Comparison of ENCODE assay signal across 8 cellular contexts in the genomic region with DNA sequence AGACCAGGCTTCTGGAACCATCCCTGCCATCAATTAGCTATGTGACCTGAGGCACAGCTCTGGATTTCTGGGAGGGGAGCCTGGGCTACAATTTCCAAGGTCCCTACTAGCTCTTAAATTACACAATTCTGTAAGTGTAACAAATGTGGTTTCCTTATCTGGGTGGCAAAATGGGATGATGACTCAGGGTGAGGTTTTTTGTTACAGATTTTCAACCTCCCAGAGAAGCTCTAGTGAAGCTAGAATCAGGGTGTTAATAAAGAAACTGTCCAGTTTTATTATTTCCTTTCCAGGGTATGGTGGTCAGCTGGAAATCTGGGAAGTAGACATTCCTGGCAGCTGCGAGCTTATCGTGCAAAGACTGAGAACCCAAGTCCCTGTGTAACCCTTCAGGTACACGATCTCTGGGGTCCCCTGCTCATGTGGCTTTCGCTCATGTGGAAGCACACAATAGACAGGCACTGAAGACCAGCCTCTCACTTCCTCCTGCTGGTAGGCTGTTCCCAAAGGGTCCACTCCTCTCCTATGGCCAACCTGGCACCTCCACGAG. TPM values are rescaled to one million over a fixed set of nuclear protein-coding genes. Genes with fewer than 3 reads are reported as not detected.
A peak's percentile ranks its signal among the peaks of the same experiment; 100 is the strongest.
DNase-seq lines count a peak whose midpoint lies in the region; ATAC-seq, FAIRE-seq and TF ChIP-seq lines count a peak whose summit lies in the region.

No MANE protein-coding gene starts in this region.

- peaks cover 13% of the 10 kb centered on the region for H3K4me1 ChIP-seq in IMR-90 (ENCODE audit: control insufficient read depth, insufficient read depth, low read length)
- peaks cover 17% of the 10 kb centered on the region for H3K4me1 ChIP-seq in keratinocyte (ENCODE audit: control insufficient read depth, extremely low read depth, insufficient read depth, low read length)
- H3K4me1 ChIP-seq in OCI-LY7 (ENCODE audit: insufficient read depth, low read length, poor library complexity, severe bottlenecking), result peaks cover 7% of the 10 kb centered on the region

- peak overlapping the region; percentile 45 for H3K27ac ChIP-seq in IMR-90 (ENCODE audit: insufficient read depth, low read length)
- no peak overlapping the region for H3K27ac ChIP-seq in keratinocyte (ENCODE audit: control insufficient read depth, insufficient read depth, low read length)
- no peak overlapping the region for H3K27ac ChIP-seq in OCI-LY7 (ENCODE audit: low read depth, low read length, poor library complexity, severe bottlenecking)

- dilution Hi-C loops in IMR-90 (cut with HindIII; ENCODE audit: low sequenced_read_pairs, unreplicated experiment) (no loop called here), keratinocyte (cut with MboI; ENCODE audit: extremely low pct_ligation_motif_present, low sequenced_read_pairs) (no loop called here)

- WGBS in IMR-90 (ENCODE audit: extremely low coverage in 2 of 2, insufficient read length in 1 of 2), 2 experiments, result 0% methylated on average over 2 of the region's 5 CpGs; no CpG with 5 or more reads in 1 of the 2 experiments

- no peak overlapping the region for H3K4me3 ChIP-seq in IMR-90 (ENCODE audit: insufficient read depth, low read depth, low read length)
- H3K4me3 ChIP-seq in keratinocyte (ENCODE audit: control insufficient read depth in 2 of 3, extremely low read depth in 1 of 3, insufficient read depth in 2 of 3, low read depth in 1 of 3, low read length in 3 of 3), result no peak overlapping the region
- H3K4me3 ChIP-seq in OCI-LY7 (ENCODE audit: low read depth, low read length, poor library complexity, severe bottlenecking), result no peak overlapping the region

- peaks cover 88% of the 10 kb centered on the region for H3K4me1 Mint-ChIP-seq in activated T-helper 1 cell treated with anti-CD3 and anti-CD28 coated beads, Interleukin-12 subunit alpha, Interleukin-12 subunit beta, Interleukin-2, Interleukin-4 antibody, amounts not matched to agents 30 ng/mL and 10 ng/mL and 1 ng/mL, durations not matched to agents 14 hours and 24 hours and 36 hours (ENCODE audit: low read depth)

- TF ChIP-seq RAD21 in IMR-90 (IDR thresholded peaks at IDR 0.05; ENCODE audit: low read length), result no peak

- no peak overlapping the region for H3K9ac ChIP-seq in IMR-90 (ENCODE audit: low read depth, low read length)
- H3K9ac ChIP-seq in keratinocyte (ENCODE audit: control insufficient read depth, extremely low read depth, insufficient read depth, low read length), result no peak overlapping the region

- H3K4me2 ChIP-seq in IMR-90 (ENCODE audit: low read depth, low read length), result peak overlapping the region; percentile 68; the same call in 1 of the 2 replicates
- peak overlapping the region; percentile 29 for H3K4me2 ChIP-seq in keratinocyte (ENCODE audit: control insufficient read depth, extremely low read depth, insufficient read depth, low read depth, low read length)
- H3K4me2 ChIP-seq in OCI-LY7 (ENCODE audit: low read length), result no peak overlapping the region

- peak overlapping the region; percentile 8; the same call in 1 of the 2 replicates for H3K18ac ChIP-seq in IMR-90 (ENCODE audit: low read depth, low read length)

- POLR2A ChIA-PET in IMR-90 (lab: Charles Lee; ENCODE audit: unreplicated experiment) (no interaction called here), OCI-LY7 (lab: Charles Lee) (interaction anchor here (0.8 to 1.1 kb wide), 2 partner anchors 12 to 61 kb away, joined by 3 to 5 read pairs; no protein-coding TSS in a partner anchor)

- H2AFZ ChIP-seq in IMR-90 (replicated peaks; ENCODE audit: low read length, poor library complexity) (no peak overlapping the region), keratinocyte (ENCODE audit: control insufficient read depth, low read length) (no peak overlapping the region), OCI-LY7 (ENCODE audit: low read length) (no peak overlapping the region)

- FAIRE-seq in keratinocyte (lab: Jason Lieb, UNC), result no peak

- H3K9me1 ChIP-seq in IMR-90 (ENCODE audit: insufficient read depth, low read length) (peaks cover 19% of the 10 kb centered on the region), keratinocyte (ENCODE audit: control insufficient read depth, extremely low read depth, insufficient read depth, low read length) (no peaks in the 10 kb centered on the region)

- TF ChIP-seq CTCF in IMR-90 (conservative IDR thresholded peaks at IDR 0.05; ENCODE audit: low read depth, low read length), result no peak
- no peak for TF ChIP-seq CTCF in keratinocyte (optimal IDR thresholded peaks at IDR 0.05 in 1 of 3, IDR thresholded peaks at IDR 0.05 in 1 of 3, conservative IDR thresholded peaks at IDR 0.05 in 1 of 3; ENCODE audit: extremely low read depth in 1 of 3, insufficient read depth in 2 of 3, low read length in 3 of 3)
- TF ChIP-seq CTCF in OCI-LY7 (conservative IDR thresholded peaks at IDR 0.05; ENCODE audit: low read length), result no peak

- H3K79me1 ChIP-seq in IMR-90 (ENCODE audit: low read depth in 1 of 2, low read length in 2 of 2), result peaks cover 22 to 57% of the 10 kb centered on the region in 2 experiments

- no peak for TF ChIP-seq POLR2A in IMR-90 (IDR thresholded peaks at IDR 0.05; ENCODE audit: low read depth, low read length)

- peak overlapping the region; percentile 28 to 75; a peak in 2 of 4 replicates for H4K8ac ChIP-seq in IMR-90 (ENCODE audit: low read depth in 2 of 2, low read length in 2 of 2)

- peak overlapping the region; percentile 67; the same call in 2 of the 3 replicates for H2BK15ac ChIP-seq in IMR-90 (ENCODE audit: low read depth, low read length)

- H3K9me3 Mint-ChIP-seq in activated T-helper 1 cell treated with anti-CD3 and anti-CD28 coated beads, Interleukin-12 subunit alpha, Interleukin-12 subunit beta, Interleukin-2, Interleukin-4 antibody, amounts not matched to agents 30 ng/mL and 10 ng/mL and 1 ng/mL, durations not matched to agents 14 hours and 24 hours and 36 hours, result no peaks in the 10 kb centered on the region

- BruUV-seq in IMR-90 (replicated peaks; lab: Mats Ljungman, UMichigan) (no TSS peak), OCI-LY7 (replicated peaks; lab: Mats Ljungman, UMichigan) (no TSS peak)

- peak overlapping the region; percentile 45; the same call in 1 of the 2 replicates for H2BK20ac ChIP-seq in IMR-90 (ENCODE audit: low read depth, low read length)

- CTCF ChIA-PET in IMR-90 (lab: Yijun Ruan, JAX), result interaction anchor here (0.7 to 0.9 kb wide), 2 partner anchors 53 to 69 kb away, joined by 3 to 9 read pairs; no protein-coding TSS in a partner anchor
- CTCF ChIA-PET in OCI-LY7 (lab: Charles Lee; ENCODE audit: unreplicated experiment), result no interaction called here

- H3K36me3 ChIP-seq in IMR-90 (ENCODE audit: control insufficient read depth, insufficient read depth, low read length), result no peaks in the 10 kb centered on the region; the same call in 1 of the 2 replicates
- H3K36me3 ChIP-seq in keratinocyte (ENCODE audit: control insufficient read depth in 2 of 2, extremely low read depth in 1 of 2, insufficient read depth in 2 of 2, low read length in 2 of 2), result no peaks in the 10 kb centered on the region
- H3K36me3 ChIP-seq in OCI-LY7 (ENCODE audit: insufficient read depth, low read length), result no peaks in the 10 kb centered on the region

- peak overlapping the region; percentile 52 for H3K4me3 Mint-ChIP-seq in activated T-helper 1 cell treated with anti-CD3 and anti-CD28 coated beads, Interleukin-12 subunit alpha, Interleukin-12 subunit beta, Interleukin-2, Interleukin-4 antibody, amounts not matched to agents 30 ng/mL and 10 ng/mL and 1 ng/mL, durations not matched to agents 14 hours and 24 hours and 36 hours

- peak overlapping the region; percentile 65 for H2AK5ac ChIP-seq in IMR-90 (ENCODE audit: low read depth, low read length)

- peak overlapping the region; percentile 58 for H4K91ac ChIP-seq in IMR-90 (ENCODE audit: insufficient read depth, low read depth, low read length)

- no peak overlapping the region for H3K23ac ChIP-seq in IMR-90 (ENCODE audit: low read depth, low read length)

- H3K9me3 ChIP-seq in IMR-90 (ENCODE audit: control insufficient read depth, insufficient read depth, low read length) (no peaks in the 10 kb centered on the region), keratinocyte (ENCODE audit: control insufficient read depth, low read depth, low read length) (no peaks in the 10 kb centered on the region), OCI-LY7 (ENCODE audit: low read length) (no peaks in the 10 kb centered on the region)

- DNase-seq in AG08395 (ENCODE audit: low spot score) (peak; percentile 61), IMR-90 (peak; percentile 84), keratinocyte (ENCODE audit: low read depth, low spot score) (no peak), hippocampal formation (lab: John Stamatoyannopoulos, UW) (no peak), OCI-LY7 (ENCODE audit: low spot score) (no peak)
- DNase-seq in activated T-helper 1 cell treated with anti-CD3 and anti-CD28 coated beads, Interleukin-12 subunit alpha, Interleukin-12 subunit beta, Interleukin-2, Interleukin-4 antibody, amounts not matched to agents 30 ng/mL and 10 ng/mL and 1 ng/mL, durations not matched to agents 14 hours and 24 hours and 36 hours (ENCODE audit: low spot score), result no peak

- peak overlapping the region; percentile 8; the same call in 1 of the 2 replicates for H4K5ac ChIP-seq in IMR-90 (ENCODE audit: low read depth, low read length)

- H3K27me3 Mint-ChIP-seq in activated T-helper 1 cell treated with anti-CD3 and anti-CD28 coated beads, Interleukin-12 subunit alpha, Interleukin-12 subunit beta, Interleukin-2, Interleukin-4 antibody, amounts not matched to agents 30 ng/mL and 10 ng/mL and 1 ng/mL, durations not matched to agents 14 hours and 24 hours and 36 hours (ENCODE audit: insufficient read depth), result no peaks in the 10 kb centered on the region

- H3K4ac ChIP-seq in IMR-90 (ENCODE audit: low read depth, low read length), result peak overlapping the region; percentile 74

- H2BK120ac ChIP-seq in IMR-90 (ENCODE audit: low read depth, low read length), result peak overlapping the region; percentile 67

- no peaks in the 10 kb centered on the region for H3K27me3 ChIP-seq in IMR-90 (ENCODE audit: control insufficient read depth, insufficient read depth, low read length)
- no peaks in the 10 kb centered on the region for H3K27me3 ChIP-seq in keratinocyte (ENCODE audit: control insufficient read depth, extremely low read depth, insufficient read depth, low read length)

- peak overlapping the region; percentile 30 for H2AK9ac ChIP-seq in IMR-90 (replicated peaks; ENCODE audit: low read depth, low read length, poor library complexity)

- H3K27ac Mint-ChIP-seq in activated T-helper 1 cell treated with anti-CD3 and anti-CD28 coated beads, Interleukin-12 subunit alpha, Interleukin-12 subunit beta, Interleukin-2, Interleukin-4 antibody, amounts not matched to agents 30 ng/mL and 10 ng/mL and 1 ng/mL, durations not matched to agents 14 hours and 24 hours and 36 hours, result peak overlapping the region; percentile 86

- intact Hi-C loops in IMR-90 (cut with micrococcal nuclease) (no loop called here), OCI-LY7 (cut with micrococcal nuclease; ENCODE audit: unreplicated experiment) (no loop called here)
- intact Hi-C loops in activated T-helper 1 cell treated with anti-CD3 and anti-CD28 coated beads, Interleukin-12 subunit alpha, Interleukin-12 subunit beta, Interleukin-2, Interleukin-4 antibody, amounts not matched to agents 30 ng/mL and 10 ng/mL and 1 ng/mL, durations not matched to agents 14 hours and 24 hours and 36 hours (cut with micrococcal nuclease), result loop anchor here (2.0 kb wide), 1 partner anchor 16 kb away; no protein-coding TSS in a partner anchor

- in situ Hi-C loops in IMR-90 (cut with MboI; ENCODE audit: low sequenced_read_pairs), result loop anchor here (5.0 kb wide), 1 partner anchor 60 kb away; no protein-coding TSS in a partner anchor

- H3K36me3 Mint-ChIP-seq in activated T-helper 1 cell treated with anti-CD3 and anti-CD28 coated beads, Interleukin-12 subunit alpha, Interleukin-12 subunit beta, Interleukin-2, Interleukin-4 antibody, amounts not matched to agents 30 ng/mL and 10 ng/mL and 1 ng/mL, durations not matched to agents 14 hours and 24 hours and 36 hours (ENCODE audit: low read depth), result peaks cover 23% of the 10 kb centered on the region

- peak overlapping the region; percentile 32 for H2BK5ac ChIP-seq in IMR-90 (ENCODE audit: low read depth, low read length, poor library complexity, severe bottlenecking)

- peaks cover 14% of the 10 kb centered on the region; the same call in 1 of the 2 replicates for H4K20me1 ChIP-seq in IMR-90 (ENCODE audit: insufficient read depth, low read length)
- no peaks in the 10 kb centered on the region for H4K20me1 ChIP-seq in keratinocyte (ENCODE audit: control insufficient read depth, extremely low read depth, insufficient read depth, low read length)
- no peaks in the 10 kb centered on the region for H4K20me1 ChIP-seq in OCI-LY7 (ENCODE audit: insufficient read depth, low read length)

- ATAC-seq in IMR-90 (ENCODE audit: low read depth), result peak; percentile 71
- ATAC-seq in GM18511 (IDR thresholded peaks at IDR 0.05; ENCODE audit: unreplicated experiment), result no peak
- ATAC-seq in HG02798 (IDR thresholded peaks at IDR 0.05; ENCODE audit: poor library complexity, unreplicated experiment), result no peak

- H3K79me2 ChIP-seq in keratinocyte (ENCODE audit: control insufficient read depth, insufficient read depth, low read length) (no peaks in the 10 kb centered on the region), OCI-LY7 (ENCODE audit: insufficient read depth, low read depth, low read length) (no peaks in the 10 kb centered on the region)

- H3K9me2 ChIP-seq in OCI-LY7 (ENCODE audit: insufficient read depth, low read length), result no peaks in the 10 kb centered on the region

- H3K56ac ChIP-seq in IMR-90 (ENCODE audit: extremely low read depth, insufficient read depth, low read length), result no peak overlapping the region

- H3K14ac ChIP-seq in IMR-90 (replicated peaks; ENCODE audit: low read depth, low read length), result peak overlapping the region; percentile 71

RNA-seq across cellular contexts. Expression of gene RAB27A, which starts 7.3 kb away (rescaled TPM):
- total RNA-seq in IMR-90 (2012; rRNA removed) (4.8 and 8.6 TPM in 2 replicates), OCI-LY7 (2022) (21.7 and 22.4 TPM in 2 replicates)
- polyA plus RNA-seq in IMR-90 (2012; rRNA removed) (12.1 and 13.7 TPM in 2 replicates), keratinocyte (5.9 to 10.8 TPM (median 8.4 TPM) in 3 replicates)
- 2.6 and 9.4 TPM in 2 replicates for polyA plus RNA-seq in IMR-90 (2012; cell fraction: cytosol; rRNA removed)
- polyA plus RNA-seq in IMR-90 (2012; cell fraction: nucleus; rRNA removed; ENCODE audit: low replicate concordance), result 1.7 and 10.6 TPM in 2 replicates
- 98.6 and 100 TPM in 2 replicates for total RNA-seq in activated T-helper 1 cell treated with anti-CD3 and anti-CD28 coated beads, Interleukin-12 subunit alpha, Interleukin-12 subunit beta, Interleukin-2, Interleukin-4 antibody, amounts not matched to agents 30 ng/mL and 10 ng/mL and 1 ng/mL, durations not matched to agents 14 hours and 24 hours and 36 hours
- polyA plus RNA-seq in keratinocyte (2011; ENCODE audit: low read depth), result 7.3 TPM
- polyA plus RNA-seq in keratinocyte (2011; cell fraction: cytosol; rRNA removed), result 7.3 and 10.2 TPM in 2 replicates
- polyA plus RNA-seq in keratinocyte (2011; cell fraction: nucleus; rRNA removed), result 6.8 and 8.0 TPM in 2 replicates
- polyA plus RNA-seq in keratinocyte (2012; ENCODE audit: low replicate concordance), result 6.1 and 6.3 TPM in 2 replicates
- 0.20 to 3.6 TPM (median 0.89 TPM) in 3 replicates for polyA minus RNA-seq in keratinocyte
- 3.3 TPM for polyA minus RNA-seq in keratinocyte (2011; cell fraction: cytosol; rRNA and poly(A)+ RNA removed)
- 2.2 and 3.4 TPM in 2 replicates for polyA minus RNA-seq in keratinocyte (2011; cell fraction: nucleus; rRNA and poly(A)+ RNA removed)
- total RNA-seq in OCI-LY7 (2014; rRNA removed; shearing (Covaris generic)), result 4.5 and 6.0 TPM in 2 replicates

RNA-seq across cellular contexts. Expression of gene PIGBOS1, which starts 36.6 kb away (rescaled TPM):
- total RNA-seq in IMR-90 (2012; rRNA removed), result 11.7 and 12.7 TPM in 2 replicates
- polyA plus RNA-seq in IMR-90 (2012; rRNA removed), result 11.7 and 12.1 TPM in 2 replicates
- polyA plus RNA-seq in IMR-90 (2012; cell fraction: cytosol; rRNA removed), result 16.6 and 26.3 TPM in 2 replicates
- polyA plus RNA-seq in IMR-90 (2012; cell fraction: nucleus; rRNA removed; ENCODE audit: low replicate concordance), result 2.0 and 5.7 TPM in 2 replicates
- 10.3 and 11.8 TPM in 2 replicates for total RNA-seq in activated T-helper 1 cell treated with anti-CD3 and anti-CD28 coated beads, Interleukin-12 subunit alpha, Interleukin-12 subunit beta, Interleukin-2, Interleukin-4 antibody, amounts not matched to agents 30 ng/mL and 10 ng/mL and 1 ng/mL, durations not matched to agents 14 hours and 24 hours and 36 hours
- 5.5 to 8.6 TPM (median 7.1 TPM) in 3 replicates for polyA plus RNA-seq in keratinocyte
- polyA plus RNA-seq in keratinocyte (2011; ENCODE audit: low read depth), result 5.5 TPM
- polyA plus RNA-seq in keratinocyte (2011; cell fraction: cytosol; rRNA removed), result 5.8 and 6.7 TPM in 2 replicates
- polyA plus RNA-seq in keratinocyte (2011; cell fraction: nucleus; rRNA removed), result 6.1 and 6.9 TPM in 2 replicates
- polyA plus RNA-seq in keratinocyte (2012; ENCODE audit: low replicate concordance), result 5.8 and 8.4 TPM in 2 replicates
- 2.4 TPM in 1 of 3 replicates, not detected in the others for polyA minus RNA-seq in keratinocyte
- polyA minus RNA-seq in keratinocyte (2011; cell fraction: cytosol; rRNA and poly(A)+ RNA removed), result 5.0 TPM
- polyA minus RNA-seq in keratinocyte (2011; cell fraction: nucleus; rRNA and poly(A)+ RNA removed), result 2.2 and 3.3 TPM in 2 replicates
- 10.1 and 10.4 TPM in 2 replicates for total RNA-seq in OCI-LY7 (2014; rRNA removed; shearing (Covaris generic))
- 14.8 and 15.6 TPM in 2 replicates for total RNA-seq in OCI-LY7 (2022)

RNA-seq across cellular contexts. Expression of gene PIGB, which starts 36.7 kb away (rescaled TPM):
- total RNA-seq in IMR-90 (2012; rRNA removed) (11.8 and 17.5 TPM in 2 replicates), OCI-LY7 (2022) (27.6 and 35.7 TPM in 2 replicates)
- polyA plus RNA-seq in IMR-90 (2012; rRNA removed) (8.0 and 9.2 TPM in 2 replicates), keratinocyte (13.3 to 29.1 TPM (median 24.8 TPM) in 3 replicates)
- 2.2 and 2.9 TPM in 2 replicates for polyA plus RNA-seq in IMR-90 (2012; cell fraction: cytosol; rRNA removed)
- polyA plus RNA-seq in IMR-90 (2012; cell fraction: nucleus; rRNA removed; ENCODE audit: low replicate concordance), result 2.9 and 29.2 TPM in 2 replicates
- 14.0 and 19.9 TPM in 2 replicates for total RNA-seq in activated T-helper 1 cell treated with anti-CD3 and anti-CD28 coated beads, Interleukin-12 subunit alpha, Interleukin-12 subunit beta, Interleukin-2, Interleukin-4 antibody, amounts not matched to agents 30 ng/mL and 10 ng/mL and 1 ng/mL, durations not matched to agents 14 hours and 24 hours and 36 hours
- 1.9 TPM for polyA plus RNA-seq in keratinocyte (2011; ENCODE audit: low read depth)
- polyA plus RNA-seq in keratinocyte (2011; cell fraction: cytosol; rRNA removed), result 10.8 and 18.8 TPM in 2 replicates
- 30.2 and 34.9 TPM in 2 replicates for polyA plus RNA-seq in keratinocyte (2011; cell fraction: nucleus; rRNA removed)
- polyA plus RNA-seq in keratinocyte (2012; ENCODE audit: low replicate concordance), result 5.8 and 11.6 TPM in 2 replicates
- polyA minus RNA-seq in keratinocyte, result 4.9 to 14.3 TPM (median 13.6 TPM) in 3 replicates
- 14.0 TPM for polyA minus RNA-seq in keratinocyte (2011; cell fraction: cytosol; rRNA and poly(A)+ RNA removed)
- polyA minus RNA-seq in keratinocyte (2011; cell fraction: nucleus; rRNA and poly(A)+ RNA removed), result 11.3 and 16.1 TPM in 2 replicates
- 8.7 and 10.3 TPM in 2 replicates for total RNA-seq in OCI-LY7 (2014; rRNA removed; shearing (Covaris generic))

Comparison
In these comparisons a context has a peak if more than half of its experiments do, and no peak if none do; other contexts are left out.
1. DNase-seq: peak in AG08395 (single experiment) and IMR-90 (single experiment); none in activated T-helper 1 cell treated with anti-CD3 and anti-CD28 coated beads, Interleukin-12 subunit alpha, Interleukin-12 subunit beta, Interleukin-2, Interleukin-4 antibody, amounts not matched to agents 30 ng/mL and 10 ng/mL and 1 ng/mL, durations not matched to agents 14 hours and 24 hours and 36 hours (single experiment), keratinocyte (single experiment), hippocampal formation (0 of 2) and OCI-LY7 (single experiment).